In the genomic region with DNA sequence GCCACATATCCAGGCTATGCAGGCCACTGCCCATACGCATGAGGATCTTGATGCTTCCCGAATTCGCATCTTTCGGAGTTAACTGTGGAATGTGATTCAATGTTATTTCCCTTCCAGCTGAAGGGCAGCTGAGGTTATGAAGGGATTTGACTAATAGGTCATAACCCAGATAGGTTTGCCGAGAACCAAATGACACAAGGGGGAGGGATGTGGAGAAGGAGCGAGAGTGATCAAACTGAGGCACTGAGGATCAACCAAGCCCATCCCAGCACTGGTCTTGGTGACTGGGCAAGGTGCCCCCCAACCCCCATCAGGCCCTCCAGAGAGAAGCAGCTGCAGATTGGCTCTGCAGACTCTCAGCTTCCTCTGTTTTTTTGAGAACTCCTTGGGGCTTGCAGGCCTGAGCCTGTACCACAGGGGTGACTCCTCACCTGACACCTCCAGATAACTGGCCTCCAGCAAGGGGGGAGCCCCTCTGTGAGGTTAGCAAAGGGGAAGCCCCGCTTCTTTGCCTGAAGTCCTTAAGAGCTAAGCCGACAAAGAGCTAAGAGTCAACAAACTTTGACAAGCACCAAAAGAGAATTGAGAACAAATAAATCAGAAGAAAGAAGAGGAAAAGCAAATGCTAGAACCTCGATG, we compare ENCODE assay signal across 10 cellular contexts.
DNase-seq lines count a peak whose midpoint lies in the region; ATAC-seq and TF ChIP-seq lines count a peak whose summit lies in the region.
"Had no signal": no experiment of that assay in that cellular context is flagged by ENCODE, and none has a peak within 500 bp of the region (broad histone marks: within the 10 kb centered on the region; RNA-seq: fewer than 3 reads in every experiment).

No MANE protein-coding gene starts in this region.

- H3K4me3 ChIP-seq in cardiac fibroblast (replicated peaks in 1 of 2; ENCODE audit: low read depth in 2 of 2, low read length in 2 of 2) = peak overlapping the region; percentile 60 to 63
- peak overlapping the region in 1 of 2 donors; percentile 49 for H3K4me3 ChIP-seq in mucosa of rectum (ENCODE audit: low read length in 2 of 2)
- H3K4me3 ChIP-seq in urinary bladder (ENCODE audit: low read depth, low read length) = peak overlapping the region; percentile 37

- H3K36me3 ChIP-seq in mucosa of rectum (ENCODE audit: control insufficient read depth in 2 of 2, insufficient read depth in 2 of 2, low read length in 2 of 2) (no peaks in the 10 kb centered on the region), urinary bladder (ENCODE audit: insufficient read depth) (no peaks in the 10 kb centered on the region)

- peak; percentile 38 for DNase-seq in stimulated activated CD4-positive, alpha-beta T cell treated with anti-CD3 and anti-CD28 coated beads, Interleukin-15, amount 100 ng/mL, for 24 hours
- no peak for DNase-seq in stimulated activated CD4-positive, alpha-beta T cell treated with anti-CD3 and anti-CD28 coated beads, Interleukin-4, amount 100 ng/mL, for 1 hour
- DNase-seq in cardiac fibroblast (ENCODE audit: low read depth in 2 of 2) = peak; percentile 66 to 68
- no peak for DNase-seq in dedifferentiated amniotic fluid mesenchymal stem cell (ENCODE audit: extremely low spot score)
- no peak for DNase-seq in NCI-H82 treated with DMSO at 0.1 percent for 48 hours (lab: John Stamatoyannopoulos, UW; ENCODE audit: unreplicated experiment)

- H3K4me1 ChIP-seq in mucosa of rectum (ENCODE audit: control insufficient read depth in 2 of 2, insufficient read depth in 2 of 2, low read length in 2 of 2) (peaks cover 0 to 2% of the 10 kb centered on the region in 2 donors), urinary bladder (ENCODE audit: insufficient read depth) (no peaks in the 10 kb centered on the region)

- H3K27me3 ChIP-seq in mucosa of rectum (ENCODE audit: control insufficient read depth in 2 of 2, insufficient read depth in 2 of 2, low read length in 2 of 2) = no peaks in the 10 kb centered on the region

- no peak overlapping the region for H3K9ac ChIP-seq in mucosa of rectum (ENCODE audit: low read depth in 1 of 2, low read length in 2 of 2)

- H3K9me3 ChIP-seq in mucosa of rectum (ENCODE audit: control insufficient read depth in 2 of 2, low read length in 2 of 2) = no peaks in the 10 kb centered on the region

- no peak for ATAC-seq in HG03457 (IDR thresholded peaks at IDR 0.05; ENCODE audit: unreplicated experiment)

- 43% methylated on average over 9 of the region's 9 CpGs for WGBS in urinary bladder

- H3K27ac ChIP-seq in mucosa of rectum (ENCODE audit: low read depth in 2 of 2, low read length in 2 of 2) = peak overlapping the region; percentile 9 to 11
- peak overlapping the region; percentile 79 for H3K27ac ChIP-seq in urinary bladder (ENCODE audit: low read depth)
- H3K27ac ChIP-seq: HL-60, VCaP had no signal

- TF ChIP-seq CTCF in cardiac fibroblast (IDR thresholded peaks at IDR 0.05; ENCODE audit: low read depth, low read length) = no peak

Comparison
In these comparisons a context has a peak if more than half of its experiments do, and no peak if none do; other contexts are left out.
1. DNase-seq: peak in stimulated activated CD4-positive, alpha-beta T cell treated with anti-CD3 and anti-CD28 coated beads, Interleukin-15, amount 100 ng/mL, for 24 hours (single experiment) and cardiac fibroblast (2 of 2); none in stimulated activated CD4-positive, alpha-beta T cell treated with anti-CD3 and anti-CD28 coated beads, Interleukin-4, amount 100 ng/mL, for 1 hour (single experiment), dedifferentiated amniotic fluid mesenchymal stem cell (single experiment) and NCI-H82 treated with DMSO at 0.1 percent for 48 hours (single experiment).